Comparison of ENCODE assay signal across 8 cellular contexts in genomic region chr7:50418086-50418515, GRCh38. TPM values are rescaled to one million over a fixed set of nuclear protein-coding genes. Genes with fewer than 3 reads are reported as not detected.
DNase-seq lines count a peak whose midpoint lies in the region; ATAC-seq and TF ChIP-seq lines count a peak whose summit lies in the region.

No MANE protein-coding gene starts in this region.

- H3K27me3 ChIP-seq in OCI-LY3 (ENCODE audit: low read depth, low read length) (no peaks in the 10 kb centered on the region), esophagus muscularis mucosa (no peaks in the 10 kb centered on the region)

- H3K9me3 Mint-ChIP-seq in neural crest cell: no peaks in the 10 kb centered on the region

- intact Hi-C loops in esophagus muscularis mucosa (cut with DNase I): loop anchor here (10.0 kb wide), 1 partner anchor 213 kb away; no protein-coding TSS in a partner anchor

- H3K27ac Mint-ChIP-seq in neural crest cell (ENCODE audit: unreplicated experiment): no peak overlapping the region

- no peak overlapping the region for H3K9ac ChIP-seq in OCI-LY3 (ENCODE audit: low read length)

- H3K9me3 ChIP-seq in OCI-LY3 (ENCODE audit: insufficient read depth, low read length) (no peaks in the 10 kb centered on the region), esophagus muscularis mucosa (no peaks in the 10 kb centered on the region)

- 12% methylated on average over 4 of the region's 4 CpGs for WGBS in esophagus muscularis mucosa

- H3K4me1 Mint-ChIP-seq in neural crest cell: no peaks in the 10 kb centered on the region

- no peak overlapping the region for H3K4me3 Mint-ChIP-seq in neural crest cell

- H3K4me1 ChIP-seq in OCI-LY3 (ENCODE audit: low read length) (peaks cover 50% of the 10 kb centered on the region), esophagus muscularis mucosa (no peaks in the 10 kb centered on the region)

- DNase-seq in DMS79 treated with DMSO at 0.1 percent for 48 hours (lab: John Stamatoyannopoulos, UW) (peak; percentile 51), HT1080 (ENCODE audit: low read depth) (peak; percentile 78), activated T-cell treated with anti-CD3 and anti-CD28 coated beads for 4 hours (peak; percentile 50), esophagus muscularis mucosa (ENCODE audit: extremely low spot score) (no peak), neural crest cell (ENCODE audit: low read depth, low spot score) (peak; percentile 73), substantia nigra (lab: John Stamatoyannopoulos, UW) (peak in 35 of 49 donors; percentile 3 to 68 (median 42))

- no peaks in the 10 kb centered on the region for H3K36me3 Mint-ChIP-seq in neural crest cell (ENCODE audit: low read depth)

- no peak for TF ChIP-seq POLR2A in esophagus muscularis mucosa (IDR thresholded peaks at IDR 0.05; ENCODE audit: low read depth)

- no peak overlapping the region for H3K4me2 ChIP-seq in OCI-LY3 (ENCODE audit: low read length)

- no peak for TF ChIP-seq EP300 in esophagus muscularis mucosa (IDR thresholded peaks at IDR 0.05)

- H3K4me3 ChIP-seq in OCI-LY3 (ENCODE audit: low read length): no peak overlapping the region
- H3K4me3 ChIP-seq in esophagus muscularis mucosa: no peak overlapping the region

- no peak overlapping the region for H2AFZ ChIP-seq in OCI-LY3 (ENCODE audit: low read depth, low read length)

- no peaks in the 10 kb centered on the region for H3K36me3 ChIP-seq in OCI-LY3 (replicated peaks; ENCODE audit: low read depth, low read length)
- H3K36me3 ChIP-seq in esophagus muscularis mucosa: no peaks in the 10 kb centered on the region

- H3K27ac ChIP-seq in OCI-LY3 (ENCODE audit: low read length) (no peak overlapping the region), esophagus muscularis mucosa (replicated peaks in 1 of 4) (no peak overlapping the region), substantia nigra (ENCODE audit: low read depth, low read length, poor library complexity, severe bottlenecking) (no peak overlapping the region)

- ATAC-seq in GM21528 (IDR thresholded peaks at IDR 0.05; ENCODE audit: low FRiP score, unreplicated experiment): peak; percentile 76

- H3K27me3 Mint-ChIP-seq in neural crest cell (ENCODE audit: low read depth): no peaks in the 10 kb centered on the region

- TF ChIP-seq CTCF in OCI-LY3 (IDR thresholded peaks at IDR 0.05; ENCODE audit: low read depth, low read length) (peak; percentile 97), esophagus muscularis mucosa (IDR thresholded peaks at IDR 0.05) (peak; percentile 55 to 68 (median 58)), neural crest cell (conservative IDR thresholded peaks at IDR 0.05) (peak; percentile 92)

- no peaks in the 10 kb centered on the region for H4K20me1 ChIP-seq in OCI-LY3 (ENCODE audit: insufficient read depth, low read length)

- H3K79me2 ChIP-seq in OCI-LY3 (ENCODE audit: low read length): no peaks in the 10 kb centered on the region

RNA-seq across cellular contexts. Expression of gene FIGNL1, which starts 32.0 kb away (rescaled TPM):
- total RNA-seq in HT1080 (2014; rRNA removed; shearing (Covaris generic)): 30.2 and 37.9 TPM in 2 replicates
- polyA plus RNA-seq in HT1080 (2015; cell fraction: cytosol; rRNA removed): 18.1 and 21.2 TPM in 2 replicates
- 37.0 and 39.9 TPM in 2 replicates for polyA plus RNA-seq in HT1080 (2015; cell fraction: nucleus; rRNA removed)
- 1 to 10 TPM; 3.3 to 6.1 (median 4.5) TPM for total RNA-seq in esophagus muscularis mucosa
- total RNA-seq in neural crest cell: 40.4 and 44.0 TPM in 2 replicates
